In the genomic region with DNA sequence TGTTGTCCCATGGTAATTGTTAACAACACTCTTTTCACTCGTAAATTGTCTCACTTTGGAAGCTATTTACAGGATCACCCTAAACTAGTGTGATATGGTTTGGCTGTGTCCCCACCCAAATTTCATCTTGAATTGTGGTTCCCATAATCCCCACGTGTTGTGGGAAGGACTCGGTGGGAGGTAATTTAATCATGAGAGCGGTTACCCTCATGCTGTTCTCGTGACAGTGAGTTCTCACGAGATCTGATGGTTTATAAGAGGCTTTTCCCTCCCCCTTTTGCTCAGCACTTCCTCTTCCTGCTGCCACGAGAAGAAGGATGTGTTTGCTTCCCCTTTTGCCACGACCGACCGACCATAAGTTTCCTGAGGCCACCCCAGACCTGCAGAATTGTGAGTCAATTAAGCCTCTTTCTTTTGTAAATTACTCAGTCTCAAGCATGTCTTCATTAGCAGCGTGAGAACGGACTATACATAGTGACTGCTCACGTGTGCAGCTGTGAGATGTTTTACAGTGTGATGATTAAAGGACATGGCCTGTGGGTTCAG, we compare ENCODE assay signal across 1 cellular context.
TF ChIP-seq lines count a peak whose summit lies in the region.

No MANE protein-coding gene starts in this region.

TF ChIP-seq in HepG2, 621 proteins besides CTCF, POLR2A, EP300 and RAD21 (continued from another document):
- TF ChIP-seq, protein P1, sequence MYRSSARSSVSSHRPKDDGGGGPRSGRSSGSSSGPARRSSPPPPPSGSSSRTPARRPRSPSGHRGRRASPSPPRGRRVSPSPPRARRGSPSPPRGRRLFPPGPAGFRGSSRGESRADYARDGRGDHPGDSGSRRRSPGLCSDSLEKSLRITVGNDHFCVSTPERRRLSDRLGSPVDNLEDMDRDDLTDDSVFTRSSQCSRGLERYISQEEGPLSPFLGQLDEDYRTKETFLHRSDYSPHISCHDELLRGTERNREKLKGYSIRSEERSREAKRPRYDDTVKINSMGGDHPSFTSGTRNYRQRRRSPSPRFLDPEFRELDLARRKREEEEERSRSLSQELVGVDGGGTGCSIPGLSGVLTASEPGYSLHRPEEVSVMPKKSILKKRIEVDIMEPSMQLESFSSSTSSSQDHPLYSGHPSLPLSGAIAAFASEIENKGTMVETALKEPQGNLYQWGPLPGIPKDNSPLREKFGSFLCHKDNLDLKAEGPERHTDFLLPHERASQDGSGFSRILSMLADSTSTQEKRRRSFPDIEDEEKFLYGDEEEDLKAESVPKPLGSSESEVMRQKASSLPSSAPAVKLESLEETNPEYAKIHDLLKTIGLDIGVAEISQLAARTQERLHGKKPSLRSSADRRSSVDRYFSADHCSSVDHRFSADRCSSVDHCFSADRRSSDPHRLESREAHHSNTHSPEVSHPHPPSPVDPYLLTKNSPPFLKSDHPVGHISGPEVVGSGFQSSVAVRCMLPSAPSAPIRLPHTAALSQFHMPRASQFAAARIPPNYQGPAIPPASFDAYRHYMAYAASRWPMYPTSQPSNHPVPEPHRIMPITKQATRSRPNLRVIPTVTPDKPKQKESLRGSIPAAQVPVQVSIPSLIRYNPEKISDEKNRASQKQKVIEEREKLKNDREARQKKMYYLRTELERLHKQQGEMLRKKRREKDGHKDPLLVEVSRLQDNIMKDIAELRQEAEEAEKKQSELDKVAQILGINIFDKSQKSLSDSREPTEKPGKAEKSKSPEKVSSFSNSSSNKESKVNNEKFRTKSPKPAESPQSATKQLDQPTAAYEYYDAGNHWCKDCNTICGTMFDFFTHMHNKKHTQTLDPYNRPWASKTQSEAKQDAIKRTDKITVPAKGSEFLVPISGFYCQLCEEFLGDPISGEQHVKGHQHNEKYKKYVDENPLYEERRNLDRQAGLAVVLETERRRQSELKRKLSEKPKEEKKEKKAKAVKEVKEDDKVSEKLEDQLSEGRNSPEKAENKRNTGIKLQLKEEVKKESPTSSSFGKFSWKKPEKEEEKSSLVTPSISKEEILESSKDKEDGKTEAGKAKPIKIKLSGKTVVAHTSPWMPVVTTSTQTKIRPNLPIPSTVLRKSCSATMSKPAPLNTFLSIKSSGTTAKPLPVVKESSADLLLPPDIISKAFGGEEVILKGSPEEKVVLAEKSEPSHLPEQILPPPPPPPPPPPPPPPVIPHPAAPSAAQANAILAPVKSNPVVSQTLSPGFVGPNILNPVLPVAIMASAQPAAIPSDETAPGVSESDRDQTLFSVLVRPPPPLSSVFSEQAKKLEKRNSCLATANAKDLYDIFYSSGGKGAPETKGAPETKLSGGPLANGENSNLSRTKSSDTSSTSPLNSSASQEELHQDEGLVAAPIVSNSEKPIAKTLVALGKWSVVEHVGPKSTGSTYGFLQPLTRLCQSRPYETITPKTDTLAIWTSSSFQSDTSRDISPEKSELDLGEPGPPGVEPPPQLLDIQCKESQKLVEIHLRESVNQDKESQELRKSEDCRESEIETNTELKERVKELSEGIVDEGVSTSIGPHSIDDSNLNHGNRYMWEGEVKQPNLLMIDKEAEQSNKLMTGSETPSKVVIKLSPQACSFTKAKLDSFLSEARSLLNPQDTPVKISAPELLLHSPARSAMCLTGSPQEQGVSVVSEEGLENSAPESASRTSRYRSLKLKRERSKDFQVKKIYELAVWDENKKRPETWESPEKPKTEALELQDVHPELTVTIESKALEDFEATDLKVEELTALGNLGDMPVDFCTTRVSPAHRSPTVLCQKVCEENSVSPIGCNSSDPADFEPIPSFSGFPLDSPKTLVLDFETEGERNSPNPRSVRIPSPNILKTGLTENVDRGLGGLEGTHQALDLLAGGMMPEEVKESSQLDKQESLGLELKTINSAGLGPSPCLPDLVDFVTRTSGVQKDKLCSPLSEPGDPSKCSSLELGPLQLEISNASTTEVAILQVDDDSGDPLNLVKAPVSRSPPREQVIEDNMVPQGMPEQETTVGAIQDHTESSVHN (CRISPR knock-in tag; IDR thresholded peaks at IDR 0.05) = no peak
- no peak for TF ChIP-seq ZNF552 (CRISPR knock-in tag; IDR thresholded peaks at IDR 0.05; ENCODE audit: borderline replicate concordance)
- TF ChIP-seq, protein P2, sequence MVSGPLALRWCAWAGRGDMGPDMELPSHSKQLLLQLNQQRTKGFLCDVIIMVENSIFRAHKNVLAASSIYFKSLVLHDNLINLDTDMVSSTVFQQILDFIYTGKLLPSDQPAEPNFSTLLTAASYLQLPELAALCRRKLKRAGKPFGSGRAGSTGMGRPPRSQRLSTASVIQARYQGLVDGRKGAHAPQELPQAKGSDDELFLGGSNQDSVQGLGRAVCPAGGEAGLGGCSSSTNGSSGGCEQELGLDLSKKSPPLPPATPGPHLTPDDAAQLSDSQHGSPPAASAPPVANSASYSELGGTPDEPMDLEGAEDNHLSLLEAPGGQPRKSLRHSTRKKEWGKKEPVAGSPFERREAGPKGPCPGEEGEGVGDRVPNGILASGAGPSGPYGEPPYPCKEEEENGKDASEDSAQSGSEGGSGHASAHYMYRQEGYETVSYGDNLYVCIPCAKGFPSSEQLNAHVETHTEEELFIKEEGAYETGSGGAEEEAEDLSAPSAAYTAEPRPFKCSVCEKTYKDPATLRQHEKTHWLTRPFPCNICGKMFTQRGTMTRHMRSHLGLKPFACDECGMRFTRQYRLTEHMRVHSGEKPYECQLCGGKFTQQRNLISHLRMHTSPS (CRISPR knock-in tag; IDR thresholded peaks at IDR 0.05; ENCODE audit: low read depth) = no peak
- no peak for TF ChIP-seq ETV5 (CRISPR knock-in tag; IDR thresholded peaks at IDR 0.05; ENCODE audit: borderline replicate concordance)
- TF ChIP-seq KMT2A (CRISPR knock-in tag; IDR thresholded peaks at IDR 0.05) = 0 out of 2 replicates have a peak, but pooled peaks have one; percentile 33
- TF ChIP-seq ZNF253 (CRISPR knock-in tag; IDR thresholded peaks at IDR 0.05; ENCODE audit: borderline replicate concordance) = no peak
